In the genomic region with DNA sequence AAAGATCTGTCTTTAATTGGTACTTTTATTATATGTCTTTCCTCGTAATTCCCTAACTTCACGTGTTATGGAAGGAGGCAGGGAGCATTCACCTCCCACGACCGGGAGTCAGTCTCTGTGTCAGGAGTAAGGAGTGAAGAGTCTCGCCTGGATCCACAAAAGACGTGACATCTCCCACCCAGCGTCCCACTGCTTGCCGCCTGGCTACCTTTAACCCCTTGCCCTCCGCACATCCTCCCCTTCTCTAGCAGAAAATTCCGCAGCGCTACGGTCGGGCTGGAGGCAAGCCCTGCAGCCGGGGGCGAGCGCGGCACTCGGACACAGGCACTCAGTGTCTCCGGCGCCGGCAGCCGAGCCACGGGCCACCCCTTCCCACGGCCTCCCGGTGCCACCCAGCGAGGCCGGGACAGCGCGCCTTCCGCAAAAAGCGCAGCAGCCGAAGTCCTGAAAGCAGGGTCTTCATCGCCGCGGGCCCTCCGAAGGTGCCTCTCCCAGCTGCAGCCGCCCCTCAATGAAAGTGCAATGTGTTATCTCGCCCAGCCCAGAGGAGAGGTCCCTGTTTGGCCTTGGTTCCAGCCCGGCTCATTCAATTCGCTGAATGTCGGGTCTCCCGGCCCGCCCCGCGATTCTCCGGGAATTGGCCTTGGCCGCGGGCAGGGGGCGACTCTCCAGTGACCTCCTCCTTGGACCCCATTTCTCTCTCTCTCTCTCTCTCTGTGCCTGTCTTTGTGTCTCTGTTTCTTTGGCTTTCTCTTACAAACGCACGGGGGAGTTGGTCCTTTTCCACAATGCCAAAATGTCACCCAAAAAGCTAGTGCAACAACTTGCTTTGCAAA, we compare ENCODE assay signal across 9 cellular contexts. TPM values are rescaled to one million over a fixed set of nuclear protein-coding genes. Genes with fewer than 3 reads are reported as not detected.
A peak's percentile ranks its signal among the peaks of the same experiment; 100 is the strongest.
DNase-seq lines count a peak whose midpoint lies in the region; ATAC-seq, FAIRE-seq and TF ChIP-seq lines count a peak whose summit lies in the region.
"Had no signal": no experiment of that assay in that cellular context is flagged by ENCODE, and none has a peak within 500 bp of the region (broad histone marks: within the 10 kb centered on the region; RNA-seq: fewer than 3 reads in every experiment).

No MANE protein-coding gene starts in this region.

- TF ChIP-seq CTCF in right lobe of liver (IDR thresholded peaks at IDR 0.05) (no peak), HepG2 (CRISPR knock-in tag; IDR thresholded peaks at IDR 0.05) (no peak), colonic mucosa (IDR thresholded peaks at IDR 0.05) (no peak), nephron progenitor cell (IDR thresholded peaks at IDR 0.05) (no peak), HFFc6 (IDR thresholded peaks at IDR 0.05) (no peak)

- in situ Hi-C loops in HepG2 (cut with HindIII; ENCODE audit: extremely low pct_ligation_motif_present, low pct_unique_long_range_greater_than_20kb), result loop anchor here (25.0 kb wide), 1 partner anchor 108 kb away; no protein-coding TSS in a partner anchor

- peaks cover 0 to 14% (median 0%) of the 10 kb centered on the region in 4 donors for H3K4me1 ChIP-seq in right lobe of liver
- no peaks in the 10 kb centered on the region for H3K4me1 ChIP-seq in HepG2 (ENCODE audit: insufficient read depth, low read length)
- no peaks in the 10 kb centered on the region for H3K4me1 ChIP-seq in colonic mucosa
- no peaks in the 10 kb centered on the region for H3K4me1 ChIP-seq in aorta (ENCODE audit: control insufficient read depth in 1 of 2, insufficient read depth in 2 of 2, low read length in 2 of 2)
- H3K4me1 ChIP-seq: BLaER1 treated with 17β-estradiol and CSF1 and Interleukin-3, amounts not matched to agents 10 nM and 100 nM had no signal

- 2% methylated on average over 21 of the region's 51 CpGs for WGBS in right lobe of liver (ENCODE audit: insufficient coverage, low coverage, low lambda C conversion rate, missing lambda C conversion rate)
- 48% methylated on average over 41 of the region's 51 CpGs for WGBS in HepG2 (ENCODE audit: low lambda C conversion rate)
- WGBS in aorta, 2 donors, result 1% methylated on average over 49 to 51 of the region's 51 CpGs

- H3K27me3 Mint-ChIP-seq in nephron progenitor cell (ENCODE audit: low read depth, poor library complexity) (peaks cover 11% of the 10 kb centered on the region), HFFc6 (ENCODE audit: insufficient read depth) (no peaks in the 10 kb centered on the region)

- H3K9ac ChIP-seq in HepG2 (ENCODE audit: insufficient read depth, low read depth, low read length), result no peak overlapping the region
- H3K9ac ChIP-seq in colonic mucosa (ENCODE audit: low read depth in 2 of 2, low read length in 2 of 2), result no peak overlapping the region
- H3K9ac ChIP-seq: BLaER1 treated with 17β-estradiol and CSF1 and Interleukin-3, amounts not matched to agents 10 nM and 100 nM had no signal

- no peak overlapping the region for H2AFZ ChIP-seq in HepG2 (ENCODE audit: low read length)

- no peaks in the 10 kb centered on the region for H3K9me3 Mint-ChIP-seq in nephron progenitor cell
- peaks cover 29% of the 10 kb centered on the region for H3K9me3 Mint-ChIP-seq in HFFc6

- H3K27ac Mint-ChIP-seq in nephron progenitor cell (no peak overlapping the region), HFFc6 (no peak overlapping the region)

- H3K4me3 ChIP-seq in right lobe of liver (peak overlapping the region in 1 of 3 donors; percentile 39), HepG2 (replicated peaks in 1 of 3; ENCODE audit: insufficient read depth in 1 of 3, low read depth in 2 of 3, low read length in 3 of 3) (no peak overlapping the region), colonic mucosa (peak overlapping the region; percentile 30), aorta (ENCODE audit: low read length in 2 of 2) (peak overlapping the region; percentile 32 to 50)
- H3K4me3 ChIP-seq: BLaER1 treated with 17β-estradiol and CSF1 and Interleukin-3, amounts not matched to agents 10 nM and 100 nM had no signal

- DNase-seq in right lobe of liver (peak in 2 of 3 donors; percentile 16 to 40), HepG2 (ENCODE audit: low spot score) (no peak), colonic mucosa (no peak), nephron progenitor cell (peak; percentile 73), aorta (peak; percentile 44 to 74), NCI-H1417 treated with DMSO at 0.1 percent for 48 hours (lab: John Stamatoyannopoulos, UW) (no peak), NCI-H510A (lab: John Stamatoyannopoulos, UW) (no peak), HFFc6 (no peak)

- no peaks in the 10 kb centered on the region for H3K36me3 ChIP-seq in right lobe of liver
- H3K36me3 ChIP-seq in HepG2 (replicated peaks in 1 of 2; ENCODE audit: control insufficient read depth in 1 of 2, insufficient read depth in 2 of 2, low read length in 2 of 2), result no peaks in the 10 kb centered on the region
- H3K36me3 ChIP-seq in colonic mucosa, result no peaks in the 10 kb centered on the region
- H3K36me3 ChIP-seq in aorta (ENCODE audit: control insufficient read depth in 1 of 2, insufficient read depth in 2 of 2, low read length in 1 of 2), result no peaks in the 10 kb centered on the region
- H3K36me3 ChIP-seq: BLaER1 treated with 17β-estradiol and CSF1 and Interleukin-3, amounts not matched to agents 10 nM and 100 nM had no signal

- TF ChIP-seq EP300 in HepG2 (IDR thresholded peaks at IDR 0.05; ENCODE audit: low read depth in 2 of 2, low read length in 2 of 2) (no peak), HepG2 (CRISPR knock-in tag; IDR thresholded peaks at IDR 0.05; ENCODE audit: borderline replicate concordance) (no peak)

- H4K20me1 ChIP-seq in HepG2 (ENCODE audit: insufficient read depth, low read length), result no peaks in the 10 kb centered on the region
- H4K20me1 ChIP-seq: BLaER1 treated with 17β-estradiol and CSF1 and Interleukin-3, amounts not matched to agents 10 nM and 100 nM had no signal

- CTCF ChIA-PET in HepG2 (lab: Yijun Ruan, JAX; ENCODE audit: low intra/inter-chr PET ratio, low total read pairs), result no interaction called here

- peak in 2 of 4 donors; percentile 14 to 34 for ATAC-seq in right lobe of liver
- no peak for ATAC-seq in HepG2
- peak; percentile 26 for ATAC-seq in aorta (ENCODE audit: low FRiP score)

- peak overlapping the region; percentile 91 for H3K4me3 Mint-ChIP-seq in nephron progenitor cell
- H3K4me3 Mint-ChIP-seq in HFFc6, result no peak overlapping the region

- no peak for TF ChIP-seq POLR2A in right lobe of liver (IDR thresholded peaks at IDR 0.05)
- no peak for TF ChIP-seq POLR2A in HepG2 (IDR thresholded peaks at IDR 0.05; ENCODE audit: insufficient read depth in 1 of 2, low read depth in 2 of 2, low read length in 2 of 2)

- intact Hi-C loops in right lobe of liver (cut with DNase I), result no loop called here
- intact Hi-C loops in HepG2 (cut with micrococcal nuclease; ENCODE audit: unreplicated experiment), result no loop called here
- intact Hi-C loops in colonic mucosa (cut with DNase I), result no loop called here
- intact Hi-C loops in aorta (cut with DNase I), result loop anchor here in 1 of 2 donors (10.0 kb wide), 1 partner anchor 349 kb away; no protein-coding TSS in a partner anchor

- H3K9me3 ChIP-seq in right lobe of liver (no peaks in the 10 kb centered on the region), HepG2 (ENCODE audit: low read length) (no peaks in the 10 kb centered on the region), colonic mucosa (no peaks in the 10 kb centered on the region), aorta (ENCODE audit: control insufficient read depth, low read length) (no peaks in the 10 kb centered on the region)

- no peak for TF ChIP-seq RAD21 in HepG2 (CRISPR knock-in tag; IDR thresholded peaks at IDR 0.05)

- BruUV-seq in HepG2 (replicated peaks; lab: Mats Ljungman, UMichigan), result no TSS peak

- H3K27ac ChIP-seq in right lobe of liver (no peak overlapping the region), HepG2 (ENCODE audit: extremely low read length, insufficient read depth, low read length) (no peak overlapping the region), colonic mucosa (no peak overlapping the region), aorta (ENCODE audit: low read depth in 1 of 2, low read length in 2 of 2) (no peak overlapping the region)
- H3K27ac ChIP-seq: BLaER1 treated with 17β-estradiol and CSF1 and Interleukin-3, amounts not matched to agents 10 nM and 100 nM had no signal

- no peaks in the 10 kb centered on the region for H3K27me3 ChIP-seq in right lobe of liver
- peaks cover 0 to 19% of the 10 kb centered on the region in 2 experiments; a peak in 2 of 5 replicates for H3K27me3 ChIP-seq in HepG2 (ENCODE audit: control insufficient read depth in 1 of 2, insufficient read depth in 2 of 2, low read length in 2 of 2)
- peaks cover 21% of the 10 kb centered on the region for H3K27me3 ChIP-seq in colonic mucosa
- no peaks in the 10 kb centered on the region for H3K27me3 ChIP-seq in aorta (ENCODE audit: control insufficient read depth in 1 of 2, insufficient read depth in 2 of 2, low read length in 1 of 2)
- H3K27me3 ChIP-seq: BLaER1 treated with 17β-estradiol and CSF1 and Interleukin-3, amounts not matched to agents 10 nM and 100 nM had no signal

- POLR2A ChIA-PET in HepG2 (lab: Yijun Ruan, JAX), result no interaction called here

- no peaks in the 10 kb centered on the region for H3K79me2 ChIP-seq in HepG2 (ENCODE audit: insufficient read depth, low read length)

- no peak overlapping the region for H3K4me2 ChIP-seq in HepG2 (ENCODE audit: low read depth, low read length)
- H3K4me2 ChIP-seq: BLaER1 treated with 17β-estradiol and CSF1 and Interleukin-3, amounts not matched to agents 10 nM and 100 nM had no signal

- no peaks in the 10 kb centered on the region for H3K36me3 Mint-ChIP-seq in nephron progenitor cell (ENCODE audit: low read depth)
- peaks cover 4% of the 10 kb centered on the region; the same call in 1 of the 2 replicates for H3K36me3 Mint-ChIP-seq in HFFc6 (ENCODE audit: low read depth)

- FAIRE-seq in HepG2 (lab: Jason Lieb, UNC), result no peak

- H3K4me1 Mint-ChIP-seq in nephron progenitor cell, result peaks cover 31% of the 10 kb centered on the region
- H3K4me1 Mint-ChIP-seq in HFFc6 (ENCODE audit: low read depth), result no peaks in the 10 kb centered on the region

RNA-seq across cellular contexts. Expression of a gene that starts 1.2 kb away (rescaled TPM):
- total RNA-seq in right lobe of liver (under 1 TPM in 4 of 6 experiments, not detected in 2; 0.09 to 0.31 (median 0.18) TPM), HepG2 (2016; rRNA removed; fragmentation: Illumina TruSeq; extraction: Trizol) (not detected in 2 replicates), colonic mucosa (under 1 TPM; 0.25 to 0.50 TPM), aorta (1 to 10 TPM; 6.2 to 6.6 TPM)
- total RNA-seq in HepG2 (2016; cell fraction: cytosol; rRNA removed; fragmentation: Illumina TruSeq; extraction: Trizol; ENCODE audit: low read depth), result not detected in 2 replicates
- total RNA-seq in HepG2 (2016; cell fraction: insoluble cytoplasmic fraction; rRNA removed; fragmentation: Illumina TruSeq; extraction: Trizol), result not detected in 2 replicates
- total RNA-seq in HepG2 (2016; cell fraction: membrane; rRNA removed; fragmentation: Illumina TruSeq; extraction: Trizol), result not detected in 2 replicates
- not detected in 2 replicates for total RNA-seq in HepG2 (2016; cell fraction: nucleus; rRNA removed; fragmentation: Illumina TruSeq; extraction: Trizol)
- polyA plus RNA-seq in HepG2 (2011; rRNA removed) (0.01 and 0.03 TPM in 2 replicates), aorta (1 to 10 TPM in 1 of 2 donors, under 1 TPM in 1; 0.75 to 1.1 TPM)
- not detected in 2 replicates for polyA plus RNA-seq in HepG2 (2011; cell fraction: cytosol; rRNA removed)
- polyA plus RNA-seq in HepG2 (2011; cell fraction: nucleus; rRNA removed), result not detected in 2 replicates
- polyA plus RNA-seq in HepG2 (2012), result not detected in 2 replicates
- polyA plus RNA-seq in HepG2 (2016; cell fraction: cytosol; fragmentation: Illumina TruSeq; extraction: Trizol; ENCODE audit: low read depth), result not detected in 2 replicates
- not detected in 2 replicates for polyA plus RNA-seq in HepG2 (2016; cell fraction: insoluble cytoplasmic fraction; fragmentation: Illumina TruSeq; extraction: Trizol; ENCODE audit: low read depth)
- not detected in 2 replicates for polyA plus RNA-seq in HepG2 (2016; cell fraction: membrane; fragmentation: Illumina TruSeq; extraction: Trizol; ENCODE audit: low read depth)
- not detected in 2 replicates for polyA plus RNA-seq in HepG2 (2016; cell fraction: nucleus; fragmentation: Illumina TruSeq; extraction: Trizol; ENCODE audit: insufficient read depth, low read depth)
- polyA minus RNA-seq in HepG2 (2011; rRNA and poly(A)+ RNA removed; ENCODE audit: low replicate concordance), result 0.12 and 0.56 TPM in 2 replicates
- not detected in 2 replicates for polyA minus RNA-seq in HepG2 (2011; cell fraction: cytosol; rRNA and poly(A)+ RNA removed)
- 0.52 TPM in 1 of 2 replicates, not detected in the other for polyA minus RNA-seq in HepG2 (2011; cell fraction: nucleus; rRNA and poly(A)+ RNA removed)
- 1 to 10 TPM in 2 of 6 experiments, under 1 TPM in 4; 0.19 to 1.3 (median 0.62) TPM for total RNA-seq in HFFc6 (2021; fragmentation: NEBNext Ultra II Directional; extraction: Animal tissue kit (Norgen Biotek cat#: 25700))

Comparison
In these comparisons a context has a peak if more than half of its experiments do, and no peak if none do; other contexts are left out.
1. DNase-seq: peak in right lobe of liver (2 of 3), nephron progenitor cell (single experiment) and aorta (2 of 2); none in HepG2 (single experiment), colonic mucosa (single experiment), NCI-H1417 treated with DMSO at 0.1 percent for 48 hours (single experiment), NCI-H510A (single experiment) and HFFc6 (single experiment).
2. H3K4me3 ChIP-seq: peak in colonic mucosa (single experiment) and aorta (2 of 2); none in HepG2 (0 of 3).